16 cellular contexts compared by ENCODE assay signal in the genomic region with DNA sequence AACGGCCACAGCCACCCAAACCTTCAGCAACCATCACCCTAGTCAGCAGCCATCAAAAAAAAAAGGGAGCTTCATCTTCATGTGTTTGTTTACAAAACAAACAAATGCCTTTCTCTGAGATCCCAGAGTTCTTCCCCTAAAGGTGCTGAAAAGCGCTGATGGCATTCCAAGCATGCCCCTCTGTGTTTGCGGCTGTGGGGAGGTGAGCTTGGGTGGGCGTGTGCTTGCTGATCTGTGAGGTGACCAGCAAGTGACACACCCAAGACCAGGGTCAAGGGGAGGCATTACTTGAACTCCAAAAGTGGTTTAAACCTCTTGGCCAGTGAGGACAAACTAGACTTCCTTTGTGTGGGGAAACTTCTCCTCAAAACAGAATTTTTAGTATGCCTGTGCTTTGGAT.
DNase-seq lines count a peak whose midpoint lies in the region; ATAC-seq and TF ChIP-seq lines count a peak whose summit lies in the region.
"Had no signal": no experiment of that assay in that cellular context is flagged by ENCODE, and none has a peak within 500 bp of the region (broad histone marks: within the 10 kb centered on the region; RNA-seq: fewer than 3 reads in every experiment).

No MANE protein-coding gene starts in this region.

- no peak overlapping the region for H3K4me3 Mint-ChIP-seq in progenitor cell of endocrine pancreas (ENCODE audit: low read depth)
- H3K4me3 Mint-ChIP-seq: CD4-positive, alpha-beta T cell; immature natural killer cell had no signal

- H3K4me3 ChIP-seq in left ventricle myocardium inferior: no peak overlapping the region
- H3K4me3 ChIP-seq in right cardiac atrium (ENCODE audit: low read length): no peak overlapping the region
- no peak overlapping the region for H3K4me3 ChIP-seq in colonic mucosa

- H3K36me3 Mint-ChIP-seq in progenitor cell of endocrine pancreas (ENCODE audit: insufficient read depth): peaks cover 24% of the 10 kb centered on the region

- no peaks in the 10 kb centered on the region for H3K27me3 Mint-ChIP-seq in progenitor cell of endocrine pancreas
- H3K27me3 Mint-ChIP-seq: CD4-positive, alpha-beta T cell had no signal

- no peaks in the 10 kb centered on the region for H3K9me3 Mint-ChIP-seq in progenitor cell of endocrine pancreas (ENCODE audit: low read depth)
- H3K9me3 Mint-ChIP-seq: CD4-positive, alpha-beta T cell; immature natural killer cell had no signal

- DNase-seq in left ventricle myocardium inferior: no peak
- DNase-seq in cardiac septum (ENCODE audit: low spot score): no peak
- DNase-seq in right cardiac atrium: no peak
- DNase-seq in progenitor cell of endocrine pancreas (ENCODE audit: low spot score, unreplicated experiment): no peak
- no peak for DNase-seq in NCI-H446 treated with DMSO at 0.1 percent for 48 hours (lab: John Stamatoyannopoulos, UW)
- no peak for DNase-seq in amniotic stem cell (lab: John Stamatoyannopoulos, UW)
- no peak for DNase-seq in colonic mucosa
- DNase-seq: activated CD4-positive, alpha-beta T cell treated with anti-CD3 and anti-CD28 coated beads for 4 hours; activated CD8-positive, alpha-beta memory T cell treated with anti-CD3 and anti-CD28 coated beads, Interleukin-2, amount 50 U/mL, for 48 hours; CD4-positive, alpha-beta T cell; immature natural killer cell; NCI-H187; stimulated activated CD4-positive, alpha-beta T cell treated with anti-CD3 and anti-CD28 coated beads, Interleukin-15, amount 100 ng/mL, for 24 hours; T-helper 9 cell had no signal

- H3K4me1 Mint-ChIP-seq in progenitor cell of endocrine pancreas (ENCODE audit: low read depth): peaks cover 9% of the 10 kb centered on the region
- H3K4me1 Mint-ChIP-seq: immature natural killer cell had no signal

- no peak overlapping the region for H3K9ac ChIP-seq in colonic mucosa (ENCODE audit: low read depth in 2 of 2, low read length in 2 of 2)
- H3K9ac ChIP-seq: parathyroid adenoma had no signal

- no peaks in the 10 kb centered on the region for H3K9me3 ChIP-seq in left ventricle myocardium inferior (replicated peaks)
- H3K9me3 ChIP-seq in right cardiac atrium (ENCODE audit: control insufficient read depth, low read length): no peaks in the 10 kb centered on the region
- no peaks in the 10 kb centered on the region for H3K9me3 ChIP-seq in colonic mucosa

- H3K27ac Mint-ChIP-seq in progenitor cell of endocrine pancreas: peak overlapping the region; percentile 51
- H3K27ac Mint-ChIP-seq: CD4-positive, alpha-beta T cell; immature natural killer cell had no signal

- H3K4me1 ChIP-seq in left ventricle myocardium inferior: peaks cover 13% of the 10 kb centered on the region
- no peaks in the 10 kb centered on the region for H3K4me1 ChIP-seq in right cardiac atrium (ENCODE audit: control insufficient read depth, insufficient read depth, low read length)
- no peaks in the 10 kb centered on the region for H3K4me1 ChIP-seq in colonic mucosa

- H3K27me3 ChIP-seq in left ventricle myocardium inferior (ENCODE audit: low read depth) (no peaks in the 10 kb centered on the region), right cardiac atrium (ENCODE audit: control insufficient read depth, insufficient read depth) (no peaks in the 10 kb centered on the region), colonic mucosa (no peaks in the 10 kb centered on the region)

- WGBS in right cardiac atrium: 85% methylated on average over 4 of the region's 4 CpGs

- H3K36me3 ChIP-seq in left ventricle myocardium inferior: no peaks in the 10 kb centered on the region
- no peaks in the 10 kb centered on the region for H3K36me3 ChIP-seq in colonic mucosa

- ATAC-seq in right cardiac atrium (no peak), HG03342 (IDR thresholded peaks at IDR 0.05; ENCODE audit: unreplicated experiment) (no peak)

- H3K27ac ChIP-seq in left ventricle myocardium inferior (replicated peaks) (peak overlapping the region; percentile 66), right cardiac atrium (ENCODE audit: low read length) (peak overlapping the region; percentile 32), colonic mucosa (no peak overlapping the region)
- H3K27ac ChIP-seq: parathyroid adenoma had no signal

- TF ChIP-seq CTCF in left ventricle myocardium inferior (IDR thresholded peaks at IDR 0.05; ENCODE audit: borderline replicate concordance) (no peak), progenitor cell of endocrine pancreas (IDR thresholded peaks at IDR 0.05; ENCODE audit: unreplicated experiment) (no peak), colonic mucosa (IDR thresholded peaks at IDR 0.05) (no peak)

- intact Hi-C loops in left ventricle myocardium inferior (cut with micrococcal nuclease): no loop called here
- intact Hi-C loops in cardiac septum (cut with DNase I): no loop called here
- intact Hi-C loops in right cardiac atrium (cut with DNase I): loop anchor here in 1 of 4 donors (10.0 kb wide), 1 partner anchor 118 kb away; the partner anchor contains the start of gene ARHGEF26
- intact Hi-C loops in colonic mucosa (cut with DNase I): no loop called here
